ENCODE assay signal across 17 cellular contexts in the genomic region with DNA sequence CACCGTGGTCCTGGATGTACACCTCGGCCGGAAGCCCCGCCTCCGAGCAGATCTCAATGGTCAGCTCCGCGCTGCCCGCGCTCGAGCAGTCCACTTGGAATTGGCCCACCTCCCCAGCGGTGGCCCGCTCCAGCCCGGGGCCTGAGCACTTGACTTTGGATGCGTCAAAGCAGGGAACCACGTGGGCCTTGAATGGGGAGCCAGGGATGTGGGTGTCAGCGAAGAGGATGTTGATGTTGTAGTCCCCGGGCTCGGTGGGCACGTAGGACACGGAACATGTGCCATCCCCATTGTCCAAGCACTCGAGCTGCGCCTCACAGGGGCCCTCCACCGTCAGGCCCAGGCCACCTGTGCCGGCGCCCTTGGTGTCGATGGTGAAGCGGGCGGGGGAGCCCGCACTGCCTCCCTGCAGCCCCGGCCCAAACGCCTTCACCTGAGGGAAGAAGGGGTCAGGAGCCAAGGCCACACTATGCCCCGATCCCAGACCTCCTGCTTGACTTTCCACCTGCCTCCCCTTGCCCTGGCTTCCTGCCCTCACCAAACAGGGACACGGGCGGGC. TPM values are rescaled to one million over a fixed set of nuclear protein-coding genes. Genes with fewer than 3 reads are reported as not detected.
A peak's percentile ranks its signal among the peaks of the same experiment; 100 is the strongest.
DNase-seq lines count a peak whose midpoint lies in the region; ATAC-seq and TF ChIP-seq lines count a peak whose summit lies in the region.
"Had no signal": no experiment of that assay in that cellular context is flagged by ENCODE, and none has a peak within 500 bp of the region (broad histone marks: within the 10 kb centered on the region; RNA-seq: fewer than 3 reads in every experiment).

No MANE protein-coding gene starts in this region.

- CTCF ChIA-PET in AG04450 (lab: Charles Lee), result no interaction called here
- CTCF ChIA-PET in CD8-positive, alpha-beta memory T cell (lab: Charles Lee), result no interaction called here

- H3K36me3 Mint-ChIP-seq in CD8-positive, alpha-beta memory T cell, result peaks cover 6 to 70% (median 7%) of the 10 kb centered on the region in 3 donors
- peaks cover 84% of the 10 kb centered on the region for H3K36me3 Mint-ChIP-seq in central memory CD8-positive, alpha-beta T cell (ENCODE audit: insufficient read depth)
- H3K36me3 Mint-ChIP-seq in endothelial cell (ENCODE audit: low read depth, unreplicated experiment), result peaks cover 9% of the 10 kb centered on the region
- H3K36me3 Mint-ChIP-seq: IgD-negative memory B cell had no signal

- POLR2A ChIA-PET in AG04450 (lab: Yijun Ruan, JAX), result no interaction called here
- POLR2A ChIA-PET in CD8-positive, alpha-beta memory T cell (lab: Charles Lee), result no interaction called here

- no peak for TF ChIP-seq CTCF in AG04450 (IDR thresholded peaks at IDR 0.05; ENCODE audit: low read depth, low read length)
- TF ChIP-seq CTCF in sigmoid colon (IDR thresholded peaks at IDR 0.05), result no peak
- TF ChIP-seq CTCF in endothelial cell (IDR thresholded peaks at IDR 0.05; ENCODE audit: unreplicated experiment), result no peak

- DNase-seq in AG04450 (ENCODE audit: low read depth, low spot score) (no peak), sigmoid colon (no peak), hepatic stellate cell (ENCODE audit: low spot score) (no peak), endothelial cell (ENCODE audit: low spot score) (no peak)
- no peak for DNase-seq in CD8-positive, alpha-beta memory T cell
- no peak for DNase-seq in central memory CD8-positive, alpha-beta T cell (ENCODE audit: low spot score in 2 of 2)
- DNase-seq: ACHN, BE2C, EL, GOT3, NCI-H1417, NCI-H1930, NCI-H2171, NCI-H82, SHP77 had no signal

- no peaks in the 10 kb centered on the region for H3K9me3 Mint-ChIP-seq in CD8-positive, alpha-beta memory T cell
- H3K9me3 Mint-ChIP-seq in central memory CD8-positive, alpha-beta T cell, result no peaks in the 10 kb centered on the region
- H3K9me3 Mint-ChIP-seq in endothelial cell (ENCODE audit: unreplicated experiment), result no peaks in the 10 kb centered on the region
- H3K9me3 Mint-ChIP-seq: IgD-negative memory B cell had no signal

- H3K4me1 ChIP-seq in CD8-positive, alpha-beta memory T cell (ENCODE audit: insufficient read depth, low read length), result peaks cover 39% of the 10 kb centered on the region
- peaks cover 0 to 64% (median 26%) of the 10 kb centered on the region in 4 donors for H3K4me1 ChIP-seq in sigmoid colon
- H3K4me1 ChIP-seq: BE2C had no signal

- peaks cover 69% of the 10 kb centered on the region for H3K36me3 ChIP-seq in CD8-positive, alpha-beta memory T cell (ENCODE audit: insufficient read depth, low read length)
- H3K36me3 ChIP-seq in sigmoid colon, result peaks cover 54 to 92% (median 78%) of the 10 kb centered on the region in 4 donors

- intact Hi-C loops in sigmoid colon (cut with DNase I), result no loop called here

- 85 to 88% methylated on average over 34 of the region's 34 CpGs for WGBS in sigmoid colon, 2 donors

- H3K4me3 Mint-ChIP-seq in CD8-positive, alpha-beta memory T cell, result peak overlapping the region in 1 of 7 donors; percentile 36
- H3K4me3 Mint-ChIP-seq in central memory CD8-positive, alpha-beta T cell, result no peak overlapping the region
- H3K4me3 Mint-ChIP-seq in endothelial cell (ENCODE audit: unreplicated experiment), result no peak overlapping the region
- H3K4me3 Mint-ChIP-seq: IgD-negative memory B cell had no signal

- no peak for ATAC-seq in central memory CD8-positive, alpha-beta T cell (replicated peaks; ENCODE audit: extremely low read depth, poor library complexity, severe bottlenecking)
- ATAC-seq in GM18868 (IDR thresholded peaks at IDR 0.05; ENCODE audit: unreplicated experiment), result no peak

- TF ChIP-seq POLR2A in sigmoid colon (IDR thresholded peaks at IDR 0.05), result no peak

- H3K4me3 ChIP-seq in AG04450 (ENCODE audit: low read depth, low read length) (no peak overlapping the region), sigmoid colon (no peak overlapping the region)
- H3K4me3 ChIP-seq in CD8-positive, alpha-beta memory T cell (ENCODE audit: low read length), result no peak overlapping the region

- TF ChIP-seq EP300 in sigmoid colon (IDR thresholded peaks at IDR 0.05), result no peak

- no peaks in the 10 kb centered on the region for H3K9me3 ChIP-seq in AG04450 (ENCODE audit: control insufficient read depth, insufficient read depth, low read length)
- no peaks in the 10 kb centered on the region for H3K9me3 ChIP-seq in CD8-positive, alpha-beta memory T cell (ENCODE audit: low read length)
- H3K9me3 ChIP-seq in sigmoid colon, result no peaks in the 10 kb centered on the region
- H3K9me3 ChIP-seq: BE2C had no signal

- H3K27ac ChIP-seq in AG04450 (ENCODE audit: low read depth, low read length) (peak overlapping the region; percentile 21), sigmoid colon (peak overlapping the region; percentile 67 to 99 (median 98))
- no peak overlapping the region for H3K27ac ChIP-seq in CD8-positive, alpha-beta memory T cell (ENCODE audit: low read depth, low read length)

- H3K27me3 Mint-ChIP-seq in CD8-positive, alpha-beta memory T cell, result peaks cover 0 to 9% of the 10 kb centered on the region in 2 donors
- H3K27me3 Mint-ChIP-seq in central memory CD8-positive, alpha-beta T cell, result no peaks in the 10 kb centered on the region
- peaks cover 7% of the 10 kb centered on the region for H3K27me3 Mint-ChIP-seq in endothelial cell (ENCODE audit: unreplicated experiment)
- H3K27me3 Mint-ChIP-seq: IgD-negative memory B cell had no signal

- H3K27ac Mint-ChIP-seq in CD8-positive, alpha-beta memory T cell, result peak overlapping the region in 7 of 8 donors; percentile 14 to 96 (median 90)
- peak overlapping the region; percentile 57 for H3K27ac Mint-ChIP-seq in central memory CD8-positive, alpha-beta T cell (ENCODE audit: low read depth)
- H3K27ac Mint-ChIP-seq in endothelial cell (ENCODE audit: unreplicated experiment), result no peak overlapping the region

- H3K4me1 Mint-ChIP-seq in CD8-positive, alpha-beta memory T cell, result peaks cover 11 to 35% (median 35%) of the 10 kb centered on the region in 3 donors
- peaks cover 11% of the 10 kb centered on the region for H3K4me1 Mint-ChIP-seq in central memory CD8-positive, alpha-beta T cell
- H3K4me1 Mint-ChIP-seq in endothelial cell (ENCODE audit: unreplicated experiment), result no peaks in the 10 kb centered on the region

- H3K27me3 ChIP-seq in AG04450 (ENCODE audit: control insufficient read depth, insufficient read depth, low read length) (no peaks in the 10 kb centered on the region), sigmoid colon (no peaks in the 10 kb centered on the region)
- no peaks in the 10 kb centered on the region for H3K27me3 ChIP-seq in CD8-positive, alpha-beta memory T cell (ENCODE audit: insufficient read depth, low read length, poor library complexity, severe bottlenecking)
- H3K27me3 ChIP-seq: BE2C had no signal

RNA-seq across cellular contexts. Expression of gene FLNA, which starts 14.2 kb away (rescaled TPM):
- polyA plus RNA-seq in AG04450 (2011; rRNA removed) (605 and 863 TPM in 2 replicates), sigmoid colon (100 to 1,000 TPM in 1 of 3 donors, 10 to 100 TPM in 2; 27.0 to 442 (median 42.0) TPM)
- polyA minus RNA-seq in AG04450 (2011; rRNA and poly(A)+ RNA removed), result 2,648 and 3,897 TPM in 2 replicates
- total RNA-seq in CD8-positive, alpha-beta memory T cell, result 1,000 to 10,000 TPM; 1,299 to 1,356 TPM
- polyA plus RNA-seq in CD8-positive, alpha-beta memory T cell, result 799 TPM
- total RNA-seq in sigmoid colon (1,000 to 10,000 TPM; 2,494 to 9,435 (median 5,341) TPM), endothelial cell (ENCODE audit: unreplicated experiment) (1,022 TPM)

RNA-seq across cellular contexts. Expression of gene EMD, which starts 18.9 kb away (rescaled TPM):
- polyA plus RNA-seq in AG04450 (2011; rRNA removed), result 30.2 and 30.8 TPM in 2 replicates
- polyA minus RNA-seq in AG04450 (2011; rRNA and poly(A)+ RNA removed), result 32.1 and 34.1 TPM in 2 replicates
- 100 to 1,000 TPM; 107 to 119 TPM for total RNA-seq in CD8-positive, alpha-beta memory T cell
- polyA plus RNA-seq in CD8-positive, alpha-beta memory T cell, result 37.2 TPM
- 10 to 100 TPM; 44.3 to 66.8 (median 48.6) TPM for total RNA-seq in sigmoid colon
- polyA plus RNA-seq in sigmoid colon, result 10 to 100 TPM; 40.7 to 87.9 (median 42.6) TPM
- 44.7 TPM for total RNA-seq in endothelial cell (ENCODE audit: unreplicated experiment)

RNA-seq across cellular contexts. Expression of gene RPL10, which starts 37.9 kb away (rescaled TPM):
- polyA plus RNA-seq in AG04450 (2011; rRNA removed) (3,912 and 4,828 TPM in 2 replicates), sigmoid colon (1,000 to 10,000 TPM; 4,760 to 8,094 (median 5,003) TPM)
- polyA minus RNA-seq in AG04450 (2011; rRNA and poly(A)+ RNA removed), result 1,196 and 1,530 TPM in 2 replicates
- total RNA-seq in CD8-positive, alpha-beta memory T cell, result 1,000 to 10,000 TPM; 3,198 to 3,218 TPM
- polyA plus RNA-seq in CD8-positive, alpha-beta memory T cell, result 4,855 TPM
- total RNA-seq in sigmoid colon (1,000 to 10,000 TPM; 3,138 to 8,651 (median 6,770) TPM), endothelial cell (ENCODE audit: unreplicated experiment) (3,704 TPM)

RNA-seq across cellular contexts. Expression of gene DNASE1L1, which starts 48.8 kb away (rescaled TPM):
- 25.7 and 36.6 TPM in 2 replicates for polyA plus RNA-seq in AG04450 (2011; rRNA removed)
- polyA minus RNA-seq in AG04450 (2011; rRNA and poly(A)+ RNA removed), result 17.5 and 27.0 TPM in 2 replicates
- total RNA-seq in CD8-positive, alpha-beta memory T cell, result 10 to 100 TPM in 1 of 2 experiments, 1 to 10 TPM in 1; 9.8 to 10.1 TPM
- 19.1 TPM for polyA plus RNA-seq in CD8-positive, alpha-beta memory T cell
- total RNA-seq in sigmoid colon, result 10 to 100 TPM; 10.9 to 21.8 (median 16.6) TPM
- 10 to 100 TPM; 15.5 to 25.7 (median 17.4) TPM for polyA plus RNA-seq in sigmoid colon
- 38.6 TPM for total RNA-seq in endothelial cell (ENCODE audit: unreplicated experiment)

RNA-seq across cellular contexts. Expression of gene TAFAZZIN, which starts 51.1 kb away (rescaled TPM):
- polyA plus RNA-seq in AG04450 (2011; rRNA removed) (13.0 and 15.3 TPM in 2 replicates), sigmoid colon (10 to 100 TPM in 1 of 3 donors, 1 to 10 TPM in 2; 8.4 to 48.0 (median 9.2) TPM)
- 11.5 and 14.0 TPM in 2 replicates for polyA minus RNA-seq in AG04450 (2011; rRNA and poly(A)+ RNA removed)
- total RNA-seq in CD8-positive, alpha-beta memory T cell, result 10 to 100 TPM; 51.9 to 52.3 TPM
- 41.4 TPM for polyA plus RNA-seq in CD8-positive, alpha-beta memory T cell
- total RNA-seq in sigmoid colon (10 to 100 TPM; 35.7 to 58.2 (median 36.6) TPM), endothelial cell (ENCODE audit: unreplicated experiment) (56.4 TPM)
